In genomic region chr11:81886406-81887075, GRCh38 we compare ENCODE assay signal across 15 cellular contexts.
A peak's percentile ranks its signal among the peaks of the same experiment; 100 is the strongest.
DNase-seq lines count a peak whose midpoint lies in the region; ATAC-seq and TF ChIP-seq lines count a peak whose summit lies in the region.
"Had no signal": no experiment of that assay in that cellular context is flagged by ENCODE, and none has a peak within 500 bp of the region (broad histone marks: within the 10 kb centered on the region; RNA-seq: fewer than 3 reads in every experiment).

No MANE protein-coding gene starts in this region.

- intact Hi-C loops in activated CD4-positive, alpha-beta T cell treated with anti-CD3 and anti-CD28 coated beads for 36 hours (cut with DNase I, micrococcal nuclease) = loop anchor here (1.0 to 2.0 kb wide), 2 partner anchors 16 kb away; no protein-coding TSS in a partner anchor
- intact Hi-C loops in natural killer cell (cut with micrococcal nuclease) = no loop called here

- peak; percentile 99 for ATAC-seq in activated CD4-positive, alpha-beta T cell treated with anti-CD3 and anti-CD28 coated beads for 36 hours
- ATAC-seq in activated T-cell treated with anti-CD3 and anti-CD28 coated beads, Interleukin-2, amount 50 U/mL, for 72 hours (replicated peaks in 1 of 2) = peak; percentile 99
- peak; percentile 64 to 86 for ATAC-seq in natural killer cell treated with Interleukin-12 subunit alpha and Interleukin-12 subunit beta and Interleukin-15 and Interleukin-18, amount 100 ng/mL, for 72 hours
- ATAC-seq in natural killer cell (no peak), HG03432 (IDR thresholded peaks at IDR 0.05; ENCODE audit: unreplicated experiment) (no peak)

- no peaks in the 10 kb centered on the region for H3K36me3 Mint-ChIP-seq in activated CD4-positive, alpha-beta T cell treated with anti-CD3 and anti-CD28 coated beads for 36 hours (ENCODE audit: low read depth)
- peaks cover 6 to 13% of the 10 kb centered on the region in 2 donors for H3K36me3 Mint-ChIP-seq in activated T-cell treated with anti-CD3 and anti-CD28 coated beads, Interleukin-2, amount 50 U/mL, for 72 hours (ENCODE audit: insufficient read depth in 2 of 2)
- H3K36me3 Mint-ChIP-seq in natural killer cell treated with Interleukin-12 subunit alpha and Interleukin-12 subunit beta and Interleukin-15 and Interleukin-18, amount 100 ng/mL, for 72 hours = peaks cover 7% of the 10 kb centered on the region
- peaks cover 10% of the 10 kb centered on the region for H3K36me3 Mint-ChIP-seq in natural killer cell

- CTCF ChIA-PET in activated CD4-positive, alpha-beta T cell treated with anti-CD3 and anti-CD28 coated beads for 36 hours (lab: Charles Lee) = interaction anchor here (0.5 kb wide), 1 partner anchor 59 kb away, joined by 3 read pairs; no protein-coding TSS in a partner anchor

- DNase-seq in activated CD4-positive, alpha-beta T cell treated with anti-CD3 and anti-CD28 coated beads for 36 hours = peak; percentile 13
- DNase-seq in activated CD4-positive, alpha-beta T cell treated with anti-CD3 and anti-CD28 coated beads, Interleukin-2, amount 50 U/mL, for 1 hour = no peak
- peak in 1 of 2 donors; percentile 3 for DNase-seq in activated T-cell treated with anti-CD3 and anti-CD28 coated beads, Interleukin-2, amount 50 U/mL, for 72 hours
- no peak for DNase-seq in activated T-cell treated with anti-CD3 and anti-CD28 coated beads for 4 hours
- DNase-seq in natural killer cell treated with Interleukin-12 subunit alpha and Interleukin-12 subunit beta and Interleukin-15 and Interleukin-18, amount 100 ng/mL, for 72 hours (ENCODE audit: low spot score) = no peak
- DNase-seq in natural killer cell = no peak
- DNase-seq in AML-193 (lab: John Stamatoyannopoulos, UW) = no peak
- DNase-seq: ACHN; C1 segment of cervical spinal cord; Calu3; CD4-positive, alpha-beta T cell; DMS 273 treated with DMSO at 0.1 percent for 48 hours; HCEC 1CT had no signal

- H3K27ac Mint-ChIP-seq in activated CD4-positive, alpha-beta T cell treated with anti-CD3 and anti-CD28 coated beads for 36 hours = peak overlapping the region; percentile 58
- H3K27ac Mint-ChIP-seq in activated T-cell treated with anti-CD3 and anti-CD28 coated beads, Interleukin-2, amount 50 U/mL, for 72 hours = no peak overlapping the region
- H3K27ac Mint-ChIP-seq in natural killer cell treated with Interleukin-12 subunit alpha and Interleukin-12 subunit beta and Interleukin-15 and Interleukin-18, amount 100 ng/mL, for 72 hours = peak overlapping the region in 1 of 2 donors; percentile 15
- H3K27ac Mint-ChIP-seq in natural killer cell = no peak overlapping the region
- H3K27ac Mint-ChIP-seq: B cell; CD4-positive, alpha-beta T cell had no signal

- no peaks in the 10 kb centered on the region for H3K27me3 Mint-ChIP-seq in activated CD4-positive, alpha-beta T cell treated with anti-CD3 and anti-CD28 coated beads for 36 hours
- H3K27me3 Mint-ChIP-seq in activated T-cell treated with anti-CD3 and anti-CD28 coated beads, Interleukin-2, amount 50 U/mL, for 72 hours (ENCODE audit: low read depth) = no peaks in the 10 kb centered on the region
- peaks cover 9 to 10% of the 10 kb centered on the region in 2 donors for H3K27me3 Mint-ChIP-seq in natural killer cell treated with Interleukin-12 subunit alpha and Interleukin-12 subunit beta and Interleukin-15 and Interleukin-18, amount 100 ng/mL, for 72 hours
- H3K27me3 Mint-ChIP-seq in natural killer cell (ENCODE audit: low read depth in 2 of 2) = peaks cover 6 to 26% of the 10 kb centered on the region in 2 donors
- H3K27me3 Mint-ChIP-seq: CD4-positive, alpha-beta T cell had no signal

- TF ChIP-seq CTCF in natural killer cell (IDR thresholded peaks at IDR 0.05) = no peak

- H3K9me3 Mint-ChIP-seq in activated CD4-positive, alpha-beta T cell treated with anti-CD3 and anti-CD28 coated beads for 36 hours (ENCODE audit: low read depth) = peaks cover 8% of the 10 kb centered on the region
- peaks cover 0 to 8% of the 10 kb centered on the region in 2 donors for H3K9me3 Mint-ChIP-seq in activated T-cell treated with anti-CD3 and anti-CD28 coated beads, Interleukin-2, amount 50 U/mL, for 72 hours
- peaks cover 6% of the 10 kb centered on the region for H3K9me3 Mint-ChIP-seq in natural killer cell treated with Interleukin-12 subunit alpha and Interleukin-12 subunit beta and Interleukin-15 and Interleukin-18, amount 100 ng/mL, for 72 hours
- H3K9me3 Mint-ChIP-seq in natural killer cell = peaks cover 2% of the 10 kb centered on the region in 2 donors

- no peak overlapping the region for H3K4me3 Mint-ChIP-seq in activated CD4-positive, alpha-beta T cell treated with anti-CD3 and anti-CD28 coated beads for 36 hours
- peak overlapping the region; percentile 7 to 20 for H3K4me3 Mint-ChIP-seq in activated T-cell treated with anti-CD3 and anti-CD28 coated beads, Interleukin-2, amount 50 U/mL, for 72 hours
- H3K4me3 Mint-ChIP-seq in natural killer cell treated with Interleukin-12 subunit alpha and Interleukin-12 subunit beta and Interleukin-15 and Interleukin-18, amount 100 ng/mL, for 72 hours = peak overlapping the region; percentile 11
- H3K4me3 Mint-ChIP-seq in natural killer cell = no peak overlapping the region
- H3K4me3 Mint-ChIP-seq: B cell; CD4-positive, alpha-beta T cell had no signal

- H3K4me1 Mint-ChIP-seq in activated CD4-positive, alpha-beta T cell treated with anti-CD3 and anti-CD28 coated beads for 36 hours = peaks cover 10% of the 10 kb centered on the region
- H3K4me1 Mint-ChIP-seq in activated T-cell treated with anti-CD3 and anti-CD28 coated beads, Interleukin-2, amount 50 U/mL, for 72 hours (ENCODE audit: low read depth) = peaks cover 14% of the 10 kb centered on the region
- H3K4me1 Mint-ChIP-seq in natural killer cell treated with Interleukin-12 subunit alpha and Interleukin-12 subunit beta and Interleukin-15 and Interleukin-18, amount 100 ng/mL, for 72 hours (ENCODE audit: low read depth in 2 of 2) = peaks cover 11 to 15% of the 10 kb centered on the region in 2 donors
- H3K4me1 Mint-ChIP-seq in natural killer cell = no peaks in the 10 kb centered on the region
- H3K4me1 Mint-ChIP-seq: B cell had no signal

- POLR2A ChIA-PET in activated CD4-positive, alpha-beta T cell treated with anti-CD3 and anti-CD28 coated beads for 36 hours (lab: Charles Lee) = no interaction called here

Comparison
In these comparisons a context has a peak if more than half of its experiments do, and no peak if none do; other contexts are left out.
1. ATAC-seq: peak in activated CD4-positive, alpha-beta T cell treated with anti-CD3 and anti-CD28 coated beads for 36 hours (single experiment), activated T-cell treated with anti-CD3 and anti-CD28 coated beads, Interleukin-2, amount 50 U/mL, for 72 hours (2 of 2) and natural killer cell treated with Interleukin-12 subunit alpha and Interleukin-12 subunit beta and Interleukin-15 and Interleukin-18, amount 100 ng/mL, for 72 hours (2 of 2); none in natural killer cell (0 of 3) and HG03432 (single experiment).
2. H3K4me3 Mint-ChIP-seq: peak in activated T-cell treated with anti-CD3 and anti-CD28 coated beads, Interleukin-2, amount 50 U/mL, for 72 hours (2 of 2) and natural killer cell treated with Interleukin-12 subunit alpha and Interleukin-12 subunit beta and Interleukin-15 and Interleukin-18, amount 100 ng/mL, for 72 hours (single experiment); none in activated CD4-positive, alpha-beta T cell treated with anti-CD3 and anti-CD28 coated beads for 36 hours (single experiment) and natural killer cell (single experiment).